12 cellular contexts compared by ENCODE assay signal in the genomic region with DNA sequence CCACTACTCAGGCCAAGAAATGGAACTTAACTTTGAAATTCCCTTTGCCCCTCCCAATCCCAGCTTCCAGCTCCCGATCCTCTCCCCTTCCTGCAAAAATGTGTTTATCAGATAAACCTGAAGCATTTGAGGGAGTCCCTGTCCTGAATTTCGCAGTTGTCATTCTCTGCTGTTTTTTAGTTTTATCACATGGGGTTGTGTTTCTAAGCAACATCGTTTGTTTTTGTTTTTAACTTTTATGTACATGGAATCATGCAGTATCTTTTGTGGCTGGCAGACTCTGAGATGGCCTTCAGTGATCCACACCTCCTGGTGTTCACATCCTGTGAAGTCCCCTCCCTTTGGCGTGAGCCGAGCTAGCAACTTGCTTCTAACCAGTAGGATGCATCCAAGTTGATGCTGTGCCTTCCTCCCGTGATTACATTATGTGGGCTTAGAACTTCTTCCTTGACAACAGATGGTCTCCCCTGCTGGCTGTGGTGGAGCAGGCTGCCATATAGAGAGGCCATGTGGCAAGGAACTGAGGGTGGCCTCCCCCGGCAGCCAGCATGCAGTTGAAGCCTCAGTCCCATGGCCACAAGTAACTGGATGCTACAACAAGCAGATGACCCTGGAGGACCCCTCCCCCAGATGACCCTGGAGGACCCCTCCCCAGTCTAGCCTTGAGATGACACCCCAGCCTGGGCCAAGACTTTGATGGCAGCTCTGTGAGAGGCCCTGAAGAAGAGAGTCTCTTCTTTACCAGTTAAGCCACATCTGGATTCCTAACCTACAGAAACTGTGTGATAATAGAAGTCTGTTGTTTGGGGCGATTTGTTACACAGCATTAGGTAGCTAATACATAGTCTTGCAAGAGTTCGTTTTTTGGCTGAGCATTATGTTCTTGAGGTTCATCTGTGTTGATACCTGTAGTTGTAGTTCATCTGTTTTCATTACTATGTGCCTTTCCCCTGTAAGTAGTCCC. TPM values are rescaled to one million over a fixed set of nuclear protein-coding genes. Genes with fewer than 3 reads are reported as not detected.
A peak's percentile ranks its signal among the peaks of the same experiment; 100 is the strongest.
DNase-seq lines count a peak whose midpoint lies in the region; ATAC-seq, FAIRE-seq and TF ChIP-seq lines count a peak whose summit lies in the region.
"Had no signal": no experiment of that assay in that cellular context is flagged by ENCODE, and none has a peak within 500 bp of the region (broad histone marks: within the 10 kb centered on the region; RNA-seq: fewer than 3 reads in every experiment).

No MANE protein-coding gene starts in this region.

- TF ChIP-seq CTCF in C4-2B (conservative IDR thresholded peaks at IDR 0.05) (no peak), PC-9 (conservative IDR thresholded peaks at IDR 0.05) (no peak), fibroblast of villous mesenchyme (IDR thresholded peaks at IDR 0.05; ENCODE audit: insufficient read depth, low read depth, low read length) (no peak), pancreas (IDR thresholded peaks at IDR 0.05) (no peak), foreskin keratinocyte (conservative IDR thresholded peaks at IDR 0.05) (no peak)

- 0 out of 2 replicates have a peak, but pooled peaks cover 13% of the 10 kb centered on the region for H4K20me1 ChIP-seq in PC-9 (ENCODE audit: insufficient read depth)

- H3K4me1 ChIP-seq in PC-9 (replicated peaks; ENCODE audit: insufficient read depth) (peaks cover 70% of the 10 kb centered on the region), pancreas (peaks cover 87 to 90% (median 87%) of the 10 kb centered on the region in 3 donors), foreskin keratinocyte (peaks cover 19% of the 10 kb centered on the region)
- H3K4me1 ChIP-seq: HAP-1 had no signal

- intact Hi-C loops in PC-9 (cut with micrococcal nuclease; ENCODE audit: unreplicated experiment), result loop anchor here (2.0 to 10.0 kb wide), 9 partner anchors 127 to 1275 kb away; no protein-coding TSS in a partner anchor
- intact Hi-C loops in pancreas (cut with DNase I), result no loop called here
- intact Hi-C loops in head of caudate nucleus (cut with DNase I), result no loop called here

- peaks cover 90% of the 10 kb centered on the region for H3K79me2 ChIP-seq in PC-9 (ENCODE audit: low read depth)

- no peak overlapping the region for H2AFZ ChIP-seq in PC-9

- ATAC-seq in pancreas (no peak), foreskin keratinocyte (no peak), HG03457 (IDR thresholded peaks at IDR 0.05; ENCODE audit: unreplicated experiment) (no peak)

- CTCF ChIA-PET in PC-9 (lab: Charles Lee), result interaction anchor here (2.1 kb wide), 1 partner anchor 128 kb away, joined by 7 read pairs; no protein-coding TSS in a partner anchor

- BruUV-seq in PC-9 (replicated peaks; lab: Mats Ljungman, UMichigan), result no TSS peak

- peak overlapping the region; percentile 78 for H3K4me2 ChIP-seq in PC-9

- H3K9me3 ChIP-seq in PC-9 (ENCODE audit: insufficient read depth, low read depth) (no peaks in the 10 kb centered on the region), pancreas (no peaks in the 10 kb centered on the region)
- H3K9me3 ChIP-seq: HAP-1 had no signal

- peaks cover 71% of the 10 kb centered on the region for H3F3A ChIP-seq in PC-9 (ENCODE audit: insufficient read depth, low read depth)

- H3K4me3 ChIP-seq in PC-9, result no peak overlapping the region; the same call in 1 of the 2 replicates
- H3K4me3 ChIP-seq in fibroblast of villous mesenchyme (ENCODE audit: low read depth, low read length), result no peak overlapping the region
- peak overlapping the region in 1 of 4 donors; percentile 6 for H3K4me3 ChIP-seq in pancreas
- H3K4me3 ChIP-seq: HAP-1 had no signal

- FAIRE-seq in pancreas (lab: Jason Lieb, UNC), result no peak

- POLR2A ChIA-PET in PC-9 (lab: Charles Lee; ENCODE audit: unreplicated experiment), result interaction anchor here (0.6 to 2.0 kb wide), 5 partner anchors 11 to 151 kb away, joined by 3 to 14 read pairs (median 5); no protein-coding TSS in a partner anchor

- 43 to 45% methylated on average over 9 of the region's 9 CpGs for WGBS in pancreas, 2 donors

- no peaks in the 10 kb centered on the region for H3K9me2 ChIP-seq in PC-9 (ENCODE audit: insufficient read depth)

- DNase-seq in PC-9 (peak in 1 of 2 experiments; percentile 43), fibroblast of villous mesenchyme (ENCODE audit: low read depth) (peak; percentile 51), pancreas (peak in 1 of 6 donors; percentile 33), foreskin keratinocyte (no peak), head of caudate nucleus (no peak)
- no peak for DNase-seq in stimulated activated CD4-positive, alpha-beta T cell treated with anti-CD3 and anti-CD28 coated beads, Interleukin-2, amount 100 ng/mL, for 48 hours
- DNase-seq: activated CD4-positive, alpha-beta T cell treated with anti-CD3 and anti-CD28 coated beads, Interleukin-2, amount 50 U/mL, for 4 hours; NCI-H187 treated with DMSO at 0.1 percent for 48 hours; SIG-M5 had no signal

- H3K36me3 ChIP-seq in PC-9 (ENCODE audit: low read depth) (peaks cover 24% of the 10 kb centered on the region), pancreas (no peaks in the 10 kb centered on the region)

- H3K27ac ChIP-seq in C4-2B (peak overlapping the region; percentile 100), PC-9 (peak overlapping the region; percentile 96), pancreas (peak overlapping the region; percentile 58 to 87 (median 72)), foreskin keratinocyte (no peak overlapping the region)

- no peaks in the 10 kb centered on the region for H3K27me3 ChIP-seq in PC-9 (ENCODE audit: insufficient read depth, low read depth)
- no peaks in the 10 kb centered on the region for H3K27me3 ChIP-seq in pancreas
- H3K27me3 ChIP-seq in foreskin keratinocyte, result no peaks in the 10 kb centered on the region

RNA-seq across cellular contexts. Expression of a gene that starts 27.7 kb away (rescaled TPM):
- 131 and 135 TPM in 2 replicates for total RNA-seq in PC-9 (2021)
- 92.1 and 115 TPM in 2 replicates for total RNA-seq in fibroblast of villous mesenchyme
- 10 to 100 TPM; 61.6 to 99.7 (median 64.0) TPM for total RNA-seq in pancreas
- polyA plus RNA-seq in pancreas, result 10 to 100 TPM; 20.5 to 22.1 TPM
- 45.9 and 46.1 TPM in 2 replicates for total RNA-seq in foreskin keratinocyte
- polyA plus RNA-seq in foreskin keratinocyte, result 16.4 and 19.4 TPM in 2 replicates
